ENCODE assay signal across 33 cellular contexts in genomic region chr6:55016261-55016660, GRCh38.
"Had no signal": no experiment of that assay in that cellular context is flagged by ENCODE, and none has a peak within 500 bp of the region (broad histone marks: within the 10 kb centered on the region; RNA-seq: fewer than 3 reads in every experiment).

No MANE protein-coding gene starts in this region.

- H3K27me3 ChIP-seq: ascending aorta, body of pancreas, Peyer's patch had no signal

- H3K36me3 ChIP-seq: ascending aorta, Peyer's patch had no signal

- FAIRE-seq: TTC549 had no signal

- DNase-seq: activated B cell treated with CpG ODN at 0.5 μM for 24 hours; activated CD4-positive, alpha-beta T cell treated with anti-CD3 and anti-CD28 coated beads for 1 hour; activated CD4-positive, alpha-beta T cell treated with anti-CD3 and anti-CD28 coated beads, Interleukin-2, amount 10 ng/mL, durations not matched to agents 24 days and 14 days; activated CD4-positive, alpha-beta T cell treated with anti-CD3 and anti-CD28 coated beads, Interleukin-2, amount 50 U/mL, for 48 hours; activated CD8-positive, alpha-beta memory T cell treated with anti-CD3 and anti-CD28 coated beads, Interleukin-2, amount 10 ng/mL, durations not matched to agents 7 days and 5 days; activated effector memory CD4-positive, alpha-beta T cell treated with anti-CD3 and anti-CD28 coated beads, Interleukin-2, amount 50 U/mL, for 16 hours; activated naive CD4-positive, alpha-beta T cell treated with Interleukin-2 at 50 U/mL for 16 hours; activated naive CD8-positive, alpha-beta T cell treated with anti-CD3 and anti-CD28 coated beads, Interleukin-2, amount 50 U/mL, for 24 hours; activated T-cell treated with anti-CD3 and anti-CD28 coated beads, Interleukin-2, amount 50 U/mL, for 4 hours; amniotic stem cell; body of pancreas; KG1; MV-4-11; NCI-H1092 treated with DMSO at 0.1 percent for 48 hours; NCI-H1417 treated with DMSO at 0.1 percent for 48 hours; NCI-H1694; NCI-H2029; NCI-H2107; NCI-H2171 treated with DMSO at 0.1 percent for 48 hours; NCI-H226; NCI-H510A; NCI-H526 treated with DMSO at 0.1 percent for 48 hours; NCI-H82; OCI-M1; Peyer's patch; SHP77 treated with DMSO at 0.1 percent for 48 hours; T-cell; T-helper 2 cell; T1000 had no signal

- H3K27ac ChIP-seq: ascending aorta, body of pancreas, RWPE1 had no signal

- H3K9me3 ChIP-seq: ascending aorta, body of pancreas, Peyer's patch had no signal

- H3K4me1 ChIP-seq: ascending aorta, body of pancreas had no signal

- H3K4me3 ChIP-seq: ascending aorta, body of pancreas, Peyer's patch had no signal

- ATAC-seq: activated CD8-positive, alpha-beta memory T cell treated with anti-CD3 and anti-CD28 coated beads, Interleukin-2, amount 10 ng/mL, durations not matched to agents 7 days and 5 days; activated naive CD4-positive, alpha-beta T cell treated with anti-CD3 and anti-CD28 coated beads, Interleukin-2, amount 50 U/mL, for 72 hours; activated naive CD8-positive, alpha-beta T cell treated with anti-CD3 and anti-CD28 coated beads, Interleukin-2, amount 50 U/mL, for 24 hours; activated T-cell treated with anti-CD3 and anti-CD28 coated beads, Interleukin-2, amount 50 U/mL, for 4 hours; body of pancreas; T-cell had no signal
